In the genomic region with DNA sequence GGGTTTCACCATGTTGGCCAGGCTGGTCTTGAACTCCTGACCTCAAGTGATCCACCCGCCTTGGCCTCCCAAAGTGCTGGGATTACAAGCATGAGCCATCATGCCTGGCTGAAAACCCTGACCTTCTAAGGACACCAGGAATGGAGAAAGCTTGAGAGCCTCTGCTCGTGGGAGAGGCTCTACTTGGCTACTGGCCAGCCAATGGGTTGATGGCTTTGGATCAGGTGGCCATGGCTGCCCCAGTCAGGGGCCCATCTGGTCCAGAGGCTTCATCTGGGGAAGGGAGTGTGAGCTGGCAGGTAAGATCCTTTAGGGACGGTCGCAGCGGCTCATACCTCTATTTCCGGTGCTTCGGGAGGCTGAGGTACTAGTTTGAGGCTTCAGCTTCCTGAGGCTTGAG, we compare ENCODE assay signal across 21 cellular contexts. TPM values are rescaled to one million over a fixed set of nuclear protein-coding genes. Genes with fewer than 3 reads are reported as not detected.
A peak's percentile ranks its signal among the peaks of the same experiment; 100 is the strongest.
DNase-seq lines count a peak whose midpoint lies in the region; TF ChIP-seq lines count a peak whose summit lies in the region.
"Had no signal": no experiment of that assay in that cellular context is flagged by ENCODE, and none has a peak within 500 bp of the region (broad histone marks: within the 10 kb centered on the region; RNA-seq: fewer than 3 reads in every experiment).

No MANE protein-coding gene starts in this region.

- no peak overlapping the region for H3K4ac ChIP-seq in neuronal stem cell (ENCODE audit: low read length)

- no peak overlapping the region for H2BK5ac ChIP-seq in neuronal stem cell (ENCODE audit: low read length)

- intact Hi-C loops in testis (cut with DNase I; ENCODE audit: low total_unique reads): no loop called here

- WGBS in neuronal stem cell (ENCODE audit: extremely low coverage in 2 of 2, insufficient read length in 2 of 2, insufficient replicate concordance in 1 of 2), 2 donors: no CpG with 5 or more reads among the region's 7 CpGs
- WGBS in testis, 2 donors: 83 to 85% methylated on average over 6 to 7 of the region's 7 CpGs

- no peak overlapping the region for H3K4me2 ChIP-seq in neuronal stem cell (ENCODE audit: insufficient read depth, low read length, poor library complexity, severe bottlenecking)

- peaks cover 2% of the 10 kb centered on the region for H3K79me1 ChIP-seq in neuronal stem cell (ENCODE audit: low read depth, low read length)

- no peak overlapping the region for H4K8ac ChIP-seq in neuronal stem cell (ENCODE audit: low read depth, low read length)

- TF ChIP-seq RAD21 in Ishikawa (IDR thresholded peaks at IDR 0.05; ENCODE audit: low read depth): no peak

- H3K27me3 ChIP-seq in WERI-Rb-1 (ENCODE audit: insufficient read depth, low read depth, severe bottlenecking): no peaks in the 10 kb centered on the region
- H3K27me3 ChIP-seq in neuronal stem cell (ENCODE audit: control insufficient read depth in 3 of 3, insufficient read depth in 3 of 3, low read depth in 1 of 3, low read length in 3 of 3): no peaks in the 10 kb centered on the region
- no peaks in the 10 kb centered on the region for H3K27me3 ChIP-seq in testis
- H3K27me3 ChIP-seq: SJCRH30 had no signal

- peak; percentile 42 for DNase-seq in DMS 273 (lab: John Stamatoyannopoulos, UW; ENCODE audit: unreplicated experiment)
- DNase-seq in DMS 273 treated with DMSO at 0.1 percent for 48 hours (lab: John Stamatoyannopoulos, UW): no peak
- peak; percentile 15 for DNase-seq in WERI-Rb-1
- DNase-seq in neuronal stem cell (ENCODE audit: low spot score): no peak
- DNase-seq in testis: no peak
- DNase-seq in foreskin melanocyte: no peak
- DNase-seq in SIG-M5 (lab: John Stamatoyannopoulos, UW): no peak
- DNase-seq: ACHN; Calu3; H7; MV-4-11; NCI-H1105; NCI-H1436 treated with DMSO at 0.1 percent for 48 hours; NCI-H187 treated with DMSO at 0.1 percent for 48 hours; NCI-H446 treated with DMSO at 0.1 percent for 48 hours; NCI-H748 treated with DMSO at 0.1 percent for 48 hours; NK-92 treated with Interleukin-12 subunit alpha and Interleukin-12 subunit beta, amount 100 ng/mL, for 24 hours; PC-3 had no signal

- H3K9me3 ChIP-seq in WERI-Rb-1 (ENCODE audit: severe bottlenecking) (no peaks in the 10 kb centered on the region), neuronal stem cell (replicated peaks in 1 of 2; ENCODE audit: control insufficient read depth in 2 of 2, insufficient read depth in 1 of 2, low read depth in 1 of 2, low read length in 2 of 2) (no peaks in the 10 kb centered on the region), testis (no peaks in the 10 kb centered on the region)
- H3K9me3 ChIP-seq: SJCRH30 had no signal

- H2BK12ac ChIP-seq in neuronal stem cell (ENCODE audit: low read length): no peak overlapping the region

- H3K4me1 ChIP-seq in neuronal stem cell (ENCODE audit: control insufficient read depth in 2 of 2, insufficient read depth in 1 of 2, low read depth in 1 of 2, low read length in 2 of 2): no peaks in the 10 kb centered on the region
- H3K4me1 ChIP-seq in testis: peaks cover 3% of the 10 kb centered on the region
- H3K4me1 ChIP-seq: SJCRH30 had no signal

- no peak for TF ChIP-seq EP300 in Ishikawa (IDR thresholded peaks at IDR 0.05; ENCODE audit: borderline replicate concordance)

- no peak overlapping the region for H4K91ac ChIP-seq in neuronal stem cell (ENCODE audit: low read depth, low read length, poor library complexity)

- H3K18ac ChIP-seq in neuronal stem cell (ENCODE audit: low read length): peak overlapping the region; percentile 85

- no peak overlapping the region for H2BK120ac ChIP-seq in neuronal stem cell (ENCODE audit: low read depth, low read length)

- TF ChIP-seq CTCF in WERI-Rb-1 (IDR thresholded peaks at IDR 0.05; ENCODE audit: low read depth, low read length) (no peak), testis (IDR thresholded peaks at IDR 0.05) (no peak)

- H2AFZ ChIP-seq in neuronal stem cell (ENCODE audit: low read length): no peak overlapping the region

- H3K14ac ChIP-seq in neuronal stem cell (ENCODE audit: low read length): no peak overlapping the region

- TF ChIP-seq POLR2A in testis (IDR thresholded peaks at IDR 0.05): no peak

- no peak overlapping the region for H3K9ac ChIP-seq in neuronal stem cell (ENCODE audit: low read depth, low read length, poor library complexity)

- no peak overlapping the region for H3K23ac ChIP-seq in neuronal stem cell (ENCODE audit: low read depth, low read length, poor library complexity)

- H3K27ac ChIP-seq in WERI-Rb-1: no peak overlapping the region
- no peak overlapping the region for H3K27ac ChIP-seq in neuronal stem cell (replicated peaks; ENCODE audit: low read length)
- no peak overlapping the region for H3K27ac ChIP-seq in testis
- H3K27ac ChIP-seq: 22Rv1, SJCRH30 had no signal

- no peak overlapping the region for H2BK15ac ChIP-seq in neuronal stem cell (ENCODE audit: low read length)

- peak overlapping the region; percentile 43 for H2AK5ac ChIP-seq in neuronal stem cell (ENCODE audit: low read depth, low read length)

- H3K36me3 ChIP-seq in WERI-Rb-1 (no peaks in the 10 kb centered on the region), neuronal stem cell (replicated peaks in 1 of 2; ENCODE audit: control insufficient read depth in 2 of 2, insufficient read depth in 2 of 2, low read length in 2 of 2) (no peaks in the 10 kb centered on the region), testis (ENCODE audit: low read depth, missing control alignments) (no peaks in the 10 kb centered on the region)
- H3K36me3 ChIP-seq: SJCRH30 had no signal

- H3K4me3 ChIP-seq in WERI-Rb-1 (ENCODE audit: low read depth, low read length) (no peak overlapping the region), neuronal stem cell (ENCODE audit: low read length in 2 of 2) (no peak overlapping the region), testis (no peak overlapping the region)
- H3K4me3 ChIP-seq: SJCRH30 had no signal

TF ChIP-seq in Ishikawa, 13 proteins besides CTCF, POLR2A, EP300 and RAD21:
- TF ChIP-seq TCF12 (IDR thresholded peaks at IDR 0.05; ENCODE audit: low read depth) (no peak), FOXM1 (IDR thresholded peaks at IDR 0.05; ENCODE audit: borderline replicate concordance, low read depth) (no peak), CREB1 (IDR thresholded peaks at IDR 0.05; ENCODE audit: low read depth) (no peak), YY1 (IDR thresholded peaks at IDR 0.05; ENCODE audit: low read depth) (no peak), NFIC (IDR thresholded peaks at IDR 0.05) (0 out of 2 replicates have a peak, but pooled peaks have one; percentile 12)
- TF ChIP-seq, protein P1, sequence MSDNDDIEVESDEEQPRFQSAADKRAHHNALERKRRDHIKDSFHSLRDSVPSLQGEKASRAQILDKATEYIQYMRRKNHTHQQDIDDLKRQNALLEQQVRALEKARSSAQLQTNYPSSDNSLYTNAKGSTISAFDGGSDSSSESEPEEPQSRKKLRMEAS (IDR thresholded peaks at IDR 0.05): no peak
- TF ChIP-seq, protein P2, sequence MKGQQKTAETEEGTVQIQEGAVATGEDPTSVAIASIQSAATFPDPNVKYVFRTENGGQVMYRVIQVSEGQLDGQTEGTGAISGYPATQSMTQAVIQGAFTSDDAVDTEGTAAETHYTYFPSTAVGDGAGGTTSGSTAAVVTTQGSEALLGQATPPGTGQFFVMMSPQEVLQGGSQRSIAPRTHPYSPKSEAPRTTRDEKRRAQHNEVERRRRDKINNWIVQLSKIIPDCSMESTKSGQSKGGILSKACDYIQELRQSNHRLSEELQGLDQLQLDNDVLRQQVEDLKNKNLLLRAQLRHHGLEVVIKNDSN (IDR thresholded peaks at IDR 0.05): peak; percentile 48

RNA-seq across cellular contexts. Expression of gene PPP1CC, which starts 42.5 kb away (rescaled TPM):
- 313 TPM for polyA plus RNA-seq in neuronal stem cell (2013, experiment 1 of 2)
- polyA plus RNA-seq in neuronal stem cell (2013, experiment 2 of 2): 313 TPM
- 100 to 1,000 TPM; 143 to 160 TPM for total RNA-seq in testis
- polyA plus RNA-seq in testis (ENCODE audit: insufficient read depth, low read depth, low replicate concordance): 323 TPM

Comparison
In these comparisons a context has a peak if more than half of its experiments do, and no peak if none do; other contexts are left out.
1. DNase-seq: peak in DMS 273 (single experiment) and WERI-Rb-1 (single experiment); none in DMS 273 treated with DMSO at 0.1 percent for 48 hours (single experiment), neuronal stem cell (single experiment), testis (single experiment), foreskin melanocyte (single experiment) and SIG-M5 (single experiment).